In genomic region chr17:9557846-9558245, GRCh38 we compare ENCODE assay signal across 23 cellular contexts. TPM values are rescaled to one million over a fixed set of nuclear protein-coding genes. Genes with fewer than 3 reads are reported as not detected.
"Had no signal": no experiment of that assay in that cellular context is flagged by ENCODE, and none has a peak within 500 bp of the region (broad histone marks: within the 10 kb centered on the region; RNA-seq: fewer than 3 reads in every experiment).

No MANE protein-coding gene starts in this region.

- H3K27ac ChIP-seq: colonic mucosa, left ventricle myocardium inferior, lower lobe of right lung, ovary, right atrium auricular region, upper lobe of right lung had no signal

- H3K27ac Mint-ChIP-seq: memory B cell; stimulated activated effector memory CD8-positive, alpha-beta T cell treated with anti-CD3 and anti-CD28 coated beads, Interleukin-12 subunit alpha, Interleukin-12 subunit beta, amount 100 ng/mL, for 72 hours; stimulated activated naive CD8-positive, alpha-beta T cell treated with anti-CD3 and anti-CD28 coated beads, Interleukin-15, Interleukin-2, amounts not matched to agents 100 ng/mL and 50 ng/mL, for 24 hours had no signal

- H3K4me1 Mint-ChIP-seq: memory B cell, neural crest cell had no signal

- DNase-seq: caudate nucleus; colonic mucosa; dermis blood vessel endothelial cell; erythroblast; immature natural killer cell; left ventricle myocardium inferior; lower lobe of right lung; naive B cell; ovary; stimulated activated CD4-positive, alpha-beta T cell treated with anti-CD3 and anti-CD28 coated beads, Interleukin-4, amount 100 ng/mL, for 1 hour; stimulated activated CD8-positive, alpha-beta memory T cell treated with anti-CD3 and anti-CD28 coated beads, Interleukin-4, amount 100 ng/mL, for 48 hours; testis; upper lobe of right lung had no signal

- H3K9me3 ChIP-seq: colonic mucosa, gastroesophageal sphincter, left ventricle myocardium inferior, lower lobe of right lung, ovary, right atrium auricular region, testis, tibial nerve, upper lobe of right lung had no signal

- ATAC-seq: gastroesophageal sphincter; lower lobe of right lung; stimulated activated effector memory CD8-positive, alpha-beta T cell treated with anti-CD3 and anti-CD28 coated beads, Interleukin-12 subunit alpha, Interleukin-12 subunit beta, amount 100 ng/mL, for 72 hours; upper lobe of right lung had no signal

- H3K36me3 ChIP-seq: colonic mucosa, ovary had no signal

- H3K9me3 Mint-ChIP-seq: memory B cell; naive B cell; stimulated activated effector memory CD8-positive, alpha-beta T cell treated with anti-CD3 and anti-CD28 coated beads, Interleukin-12 subunit alpha, Interleukin-12 subunit beta, amount 100 ng/mL, for 72 hours; stimulated activated naive CD8-positive, alpha-beta T cell treated with anti-CD3 and anti-CD28 coated beads, Interleukin-15, Interleukin-2, amounts not matched to agents 100 ng/mL and 50 ng/mL, for 24 hours had no signal

- H3K27me3 Mint-ChIP-seq: memory B cell; naive B cell; stimulated activated naive CD8-positive, alpha-beta T cell treated with anti-CD3 and anti-CD28 coated beads, Interleukin-15, Interleukin-2, amounts not matched to agents 100 ng/mL and 50 ng/mL, for 24 hours had no signal

- H3K27me3 ChIP-seq: colonic mucosa, gastroesophageal sphincter, ovary, right atrium auricular region, testis, tibial nerve, upper lobe of right lung had no signal

- H3K4me3 Mint-ChIP-seq: immature natural killer cell; memory B cell; naive B cell; neural crest cell; stimulated activated effector memory CD8-positive, alpha-beta T cell treated with anti-CD3 and anti-CD28 coated beads, Interleukin-12 subunit alpha, Interleukin-12 subunit beta, amount 100 ng/mL, for 72 hours; stimulated activated naive CD8-positive, alpha-beta T cell treated with anti-CD3 and anti-CD28 coated beads, Interleukin-15, Interleukin-2, amounts not matched to agents 100 ng/mL and 50 ng/mL, for 24 hours had no signal

- H3K4me1 ChIP-seq: colonic mucosa, lower lobe of right lung, right atrium auricular region, upper lobe of right lung had no signal

- H3K4me3 ChIP-seq: colonic mucosa, gastroesophageal sphincter, left ventricle myocardium inferior, lower lobe of right lung, ovary, right atrium auricular region, testis, tibial nerve, upper lobe of right lung had no signal

RNA-seq across cellular contexts. Expression of gene CFAP52, which starts 18.6 kb away (rescaled TPM):
- total RNA-seq: colonic mucosa, dermis blood vessel endothelial cell, endothelial cell of umbilical vein, left ventricle myocardium inferior, neural crest cell, posterior vena cava, subcutaneous adipose tissue, upper lobe of right lung had no signal
